25 cellular contexts compared by ENCODE assay signal in the genomic region with DNA sequence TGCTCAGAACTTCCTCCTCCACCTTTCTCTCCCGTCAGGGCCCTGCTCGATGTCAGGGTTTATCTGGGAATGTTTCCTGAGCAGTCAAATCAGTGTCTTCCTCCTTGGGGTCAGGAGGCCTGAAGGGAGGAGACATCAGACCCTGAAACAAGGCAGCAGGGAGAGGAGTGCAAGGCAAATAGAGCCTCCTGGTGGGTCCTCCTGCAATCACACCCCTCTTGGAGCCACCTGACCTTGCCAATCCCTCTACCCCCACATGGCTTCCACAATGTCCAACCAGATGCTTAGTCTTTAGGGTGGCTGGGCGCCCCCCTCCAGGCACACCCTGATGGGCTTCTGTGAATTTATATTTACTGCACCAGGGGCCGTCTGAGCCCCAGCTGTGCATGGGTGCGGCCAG. TPM values are rescaled to one million over a fixed set of nuclear protein-coding genes. Genes with fewer than 3 reads are reported as not detected.
"Had no signal": no experiment of that assay in that cellular context is flagged by ENCODE, and none has a peak within 500 bp of the region (broad histone marks: within the 10 kb centered on the region; RNA-seq: fewer than 3 reads in every experiment).

No MANE protein-coding gene starts in this region.

- H3K9me3 Mint-ChIP-seq: activated CD4-positive, alpha-beta T cell treated with anti-CD3 and anti-CD28 coated beads, Interleukin-2, amount 10 ng/mL, durations not matched to agents 7 days and 5 days; activated naive CD8-positive, alpha-beta T cell treated with anti-CD3 and anti-CD28 coated beads, Interleukin-2, amount 10 ng/mL, durations not matched to agents 7 days and 5 days; activated T-cell treated with anti-CD3 and anti-CD28 coated beads, Interleukin-2, amount 50 U/mL, for 24 hours; activated T-helper 2 cell treated with anti-CD3 and anti-CD28 coated beads, Interferon-gamma antibody, Interleukin-2, Interleukin-4, amounts not matched to agents 10 μg/mL and 5 μg/mL and 100 μg/mL, durations not matched to agents 14 hours and 24 hours and 36 hours; effector memory CD8-positive, alpha-beta T cell; neural crest cell; stimulated activated naive CD8-positive, alpha-beta T cell treated with anti-CD3 and anti-CD28 coated beads, Interleukin-15, amount 100 ng/mL, for 72 hours had no signal

- ATAC-seq: activated CD8-positive, alpha-beta T cell treated with anti-CD3 and anti-CD28 coated beads, Interleukin-2, amount 10 ng/mL, durations not matched to agents 7 days and 5 days; effector memory CD8-positive, alpha-beta T cell; stimulated activated naive CD8-positive, alpha-beta T cell treated with anti-CD3 and anti-CD28 coated beads, Interleukin-15, amount 100 ng/mL, for 72 hours had no signal

- H3K36me3 ChIP-seq: suprapubic skin, vagina had no signal

- DNase-seq: activated CD4-positive, alpha-beta T cell treated with anti-CD3 and anti-CD28 coated beads, Interleukin-2, amount 10 ng/mL, durations not matched to agents 7 days and 5 days; activated CD8-positive, alpha-beta T cell treated with anti-CD3 and anti-CD28 coated beads, Interleukin-2, amount 10 ng/mL, durations not matched to agents 7 days and 5 days; activated naive CD4-positive, alpha-beta T cell treated with Interleukin-2 at 50 U/mL for 16 hours; activated naive CD8-positive, alpha-beta T cell treated with anti-CD3 and anti-CD28 coated beads, Interleukin-2, amount 10 ng/mL, durations not matched to agents 7 days and 5 days; activated T-cell treated with anti-CD3 and anti-CD28 coated beads, Interleukin-2, amount 50 U/mL, for 24 hours; amygdala; effector memory CD8-positive, alpha-beta T cell; foreskin fibroblast; stimulated activated CD4-positive, alpha-beta T cell treated with anti-CD3 and anti-CD28 coated beads, Interleukin-4, amount 100 ng/mL, for 1 hour; stimulated activated naive CD8-positive, alpha-beta T cell treated with anti-CD3 and anti-CD28 coated beads, Interleukin-15, amount 100 ng/mL, for 72 hours; T-helper 9 cell; trophoblast cell had no signal

- H3K27ac Mint-ChIP-seq: activated CD4-positive, alpha-beta T cell treated with anti-CD3 and anti-CD28 coated beads, Interleukin-2, amount 10 ng/mL, durations not matched to agents 7 days and 5 days; activated CD8-positive, alpha-beta T cell treated with anti-CD3 and anti-CD28 coated beads, Interleukin-2, amount 10 ng/mL, durations not matched to agents 7 days and 5 days; activated naive CD8-positive, alpha-beta T cell treated with anti-CD3 and anti-CD28 coated beads, Interleukin-2, amount 10 ng/mL, durations not matched to agents 7 days and 5 days; activated T-cell treated with anti-CD3 and anti-CD28 coated beads, Interleukin-2, amount 50 U/mL, for 24 hours; activated T-helper 2 cell treated with anti-CD3 and anti-CD28 coated beads, Interferon-gamma antibody, Interleukin-2, Interleukin-4, amounts not matched to agents 10 μg/mL and 5 μg/mL and 100 μg/mL, durations not matched to agents 14 hours and 24 hours and 36 hours; effector memory CD8-positive, alpha-beta T cell; progenitor cell of endocrine pancreas; stimulated activated naive CD8-positive, alpha-beta T cell treated with anti-CD3 and anti-CD28 coated beads, Interleukin-15, amount 100 ng/mL, for 72 hours had no signal

- H3K4me2 ChIP-seq: hepatocyte had no signal

- H2AFZ ChIP-seq: hepatocyte had no signal

- H3K4me3 Mint-ChIP-seq: activated CD4-positive, alpha-beta T cell treated with anti-CD3 and anti-CD28 coated beads, Interleukin-2, amount 10 ng/mL, durations not matched to agents 7 days and 5 days; activated CD8-positive, alpha-beta T cell treated with anti-CD3 and anti-CD28 coated beads, Interleukin-2, amount 10 ng/mL, durations not matched to agents 7 days and 5 days; activated naive CD8-positive, alpha-beta T cell treated with anti-CD3 and anti-CD28 coated beads, Interleukin-2, amount 10 ng/mL, durations not matched to agents 7 days and 5 days; activated T-cell treated with anti-CD3 and anti-CD28 coated beads, Interleukin-2, amount 50 U/mL, for 24 hours; effector memory CD8-positive, alpha-beta T cell; neural crest cell; stimulated activated naive CD8-positive, alpha-beta T cell treated with anti-CD3 and anti-CD28 coated beads, Interleukin-15, amount 100 ng/mL, for 72 hours had no signal

- H3K27me3 ChIP-seq: hepatocyte, vagina had no signal

- H3K36me3 Mint-ChIP-seq: activated naive CD8-positive, alpha-beta T cell treated with anti-CD3 and anti-CD28 coated beads, Interleukin-2, amount 10 ng/mL, durations not matched to agents 7 days and 5 days had no signal

- H3K4me1 Mint-ChIP-seq: activated CD4-positive, alpha-beta T cell treated with anti-CD3 and anti-CD28 coated beads, Interleukin-2, amount 10 ng/mL, durations not matched to agents 7 days and 5 days; activated naive CD8-positive, alpha-beta T cell treated with anti-CD3 and anti-CD28 coated beads, Interleukin-2, amount 10 ng/mL, durations not matched to agents 7 days and 5 days; neural crest cell; stimulated activated naive CD8-positive, alpha-beta T cell treated with anti-CD3 and anti-CD28 coated beads, Interleukin-15, amount 100 ng/mL, for 72 hours had no signal

- H3K4me1 ChIP-seq: suprapubic skin, vagina had no signal

- FAIRE-seq: keratinocyte had no signal

- H3K9me3 ChIP-seq: suprapubic skin, vagina had no signal

- H3K27me3 Mint-ChIP-seq: activated CD4-positive, alpha-beta T cell treated with anti-CD3 and anti-CD28 coated beads, Interleukin-2, amount 10 ng/mL, durations not matched to agents 7 days and 5 days; activated naive CD8-positive, alpha-beta T cell treated with anti-CD3 and anti-CD28 coated beads, Interleukin-2, amount 10 ng/mL, durations not matched to agents 7 days and 5 days had no signal

- H3K79me2 ChIP-seq: hepatocyte had no signal

- H3K4me3 ChIP-seq: hepatocyte, lung, skin epidermis, suprapubic skin, vagina had no signal

- H3K27ac ChIP-seq: hepatocyte, skin epidermis, suprapubic skin, vagina had no signal

RNA-seq across cellular contexts. Expression of gene GPR26, which starts 12.2 kb away (rescaled TPM):
- total RNA-seq: activated CD4-positive, alpha-beta T cell treated with anti-CD3 and anti-CD28 coated beads, Interleukin-2, amount 10 ng/mL, durations not matched to agents 7 days and 5 days; activated CD8-positive, alpha-beta T cell treated with anti-CD3 and anti-CD28 coated beads, Interleukin-2, amount 10 ng/mL, durations not matched to agents 7 days and 5 days; activated naive CD8-positive, alpha-beta T cell treated with anti-CD3 and anti-CD28 coated beads, Interleukin-2, amount 10 ng/mL, durations not matched to agents 7 days and 5 days; activated T-helper 2 cell treated with anti-CD3 and anti-CD28 coated beads, Interferon-gamma antibody, Interleukin-2, Interleukin-4, amounts not matched to agents 10 μg/mL and 5 μg/mL and 100 μg/mL, durations not matched to agents 14 hours and 24 hours and 36 hours; cardiac septum; dermis microvascular lymphatic vessel endothelial cell; hepatocyte; lung; myocyte; neural crest cell; osteoblast; progenitor cell of endocrine pancreas; suprapubic skin; vagina had no signal
- polyA plus RNA-seq: hepatocyte, keratinocyte, lung had no signal
